Comparison of ENCODE assay signal across 32 cellular contexts in the genomic region with DNA sequence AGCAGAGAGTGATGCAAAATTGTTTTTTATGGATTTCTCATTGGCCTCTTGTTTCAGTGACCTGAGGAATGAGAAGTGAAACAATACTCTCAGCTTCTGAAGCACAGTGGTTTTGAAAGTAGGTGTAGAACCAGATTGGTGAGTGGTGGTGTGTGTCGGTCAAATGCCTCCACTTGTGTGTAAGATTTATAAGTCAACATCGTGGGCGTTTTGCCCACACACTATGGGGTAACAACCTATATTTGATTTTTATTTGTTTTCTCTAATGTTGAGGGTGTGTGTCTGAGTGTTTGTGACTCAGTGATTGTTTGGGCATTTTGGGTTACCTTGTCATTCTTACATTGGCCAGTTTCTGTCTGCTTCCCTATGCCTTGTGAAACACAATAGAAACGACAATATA. TPM values are rescaled to one million over a fixed set of nuclear protein-coding genes. Genes with fewer than 3 reads are reported as not detected.
"Had no signal": no experiment of that assay in that cellular context is flagged by ENCODE, and none has a peak within 500 bp of the region (broad histone marks: within the 10 kb centered on the region; RNA-seq: fewer than 3 reads in every experiment).

No MANE protein-coding gene starts in this region.

- H3K4me3 ChIP-seq: ascending aorta, MG63, SJCRH30, SK-N-MC had no signal

- ATAC-seq: activated CD8-positive, alpha-beta T cell treated with anti-CD3 and anti-CD28 coated beads for 36 hours had no signal

- H3K36me3 ChIP-seq: ascending aorta, MG63, SJCRH30 had no signal

- H3K4me1 ChIP-seq: SJCRH30 had no signal

- H3K27ac ChIP-seq: ascending aorta, SJCRH30, SK-N-MC had no signal

- H3K9me3 ChIP-seq: ascending aorta, MG63, SJCRH30 had no signal

- H3K27me3 ChIP-seq: ascending aorta, MG63 had no signal

- DNase-seq: activated CD4-positive, alpha-beta T cell treated with anti-CD3 and anti-CD28 coated beads, Interleukin-2, amount 10 ng/mL, durations not matched to agents 24 days and 14 days; activated CD4-positive, alpha-beta T cell treated with anti-CD3 and anti-CD28 coated beads, Interleukin-2, amount 50 U/mL, for 4 hours; activated CD8-positive, alpha-beta T cell treated with anti-CD3 and anti-CD28 coated beads for 36 hours; activated gamma-delta T cell; activated naive CD4-positive, alpha-beta T cell treated with Interleukin-2 at 50 U/mL for 16 hours; activated naive CD8-positive, alpha-beta T cell treated with anti-CD3 and anti-CD28 coated beads, Interleukin-2, amount 10 ng/mL, durations not matched to agents 7 days and 5 days; activated T-cell treated with anti-CD3 and anti-CD28 coated beads, Interleukin-2, amount 50 U/mL, for 24 hours; amygdala; caudate nucleus; cerebellar nuclear complex; Kasumi-1; KG1; MG63; NCI-H1105 treated with DMSO at 0.1 percent for 48 hours; NCI-H1436; NCI-H1694; NCI-H1930; NCI-H2081 treated with DMSO at 0.1 percent for 48 hours; NCI-H2171; NCI-H510A; NCI-H526; NCI-H748 treated with DMSO at 0.1 percent for 48 hours; Right ventricle myocardium superior; SJCRH30; T1000 had no signal

RNA-seq across cellular contexts. Expression of a gene that starts 23.3 kb away (rescaled TPM):
- total RNA-seq: activated CD4-positive, alpha-beta T cell treated with anti-CD3 and anti-CD28 coated beads, Interleukin-2, amount 10 ng/mL, durations not matched to agents 24 days and 14 days; activated CD8-positive, alpha-beta memory T cell treated with anti-CD3 and anti-CD28 coated beads for 36 hours; activated CD8-positive, alpha-beta T cell treated with anti-CD3 and anti-CD28 coated beads for 36 hours; activated naive CD8-positive, alpha-beta T cell treated with anti-CD3 and anti-CD28 coated beads, Interleukin-2, amount 10 ng/mL, durations not matched to agents 7 days and 5 days; activated T-helper 2 cell treated with anti-CD3 and anti-CD28 coated beads, Interferon-gamma antibody, Interleukin-2, Interleukin-4, amounts not matched to agents 10 μg/mL and 5 μg/mL and 100 μg/mL, durations not matched to agents 14 hours and 24 hours and 36 hours; OCI-LY7; T-helper 1 cell treated with Interleukin-12 subunit alpha and Interleukin-12 subunit beta and Interleukin-4 antibody, amounts not matched to agents 30 ng/mL and 1 ng/mL, for 36 hours; T-helper 2 cell treated with Interferon-gamma antibody and Interleukin-4, amounts not matched to agents 100 ng/mL and 5 ng/mL, for 36 hours had no signal
